Comparison of ENCODE assay signal across 12 cellular contexts in genomic region chr6:158770948-158771347, GRCh38. TPM values are rescaled to one million over a fixed set of nuclear protein-coding genes. Genes with fewer than 3 reads are reported as not detected.
DNase-seq lines count a peak whose midpoint lies in the region; ATAC-seq and TF ChIP-seq lines count a peak whose summit lies in the region.
"Had no signal": no experiment of that assay in that cellular context is flagged by ENCODE, and none has a peak within 500 bp of the region (broad histone marks: within the 10 kb centered on the region; RNA-seq: fewer than 3 reads in every experiment).

No MANE protein-coding gene starts in this region.

- H3K27me3 ChIP-seq in left ventricle myocardium inferior (ENCODE audit: low read depth) = no peaks in the 10 kb centered on the region

- peaks cover 82% of the 10 kb centered on the region for H3K36me3 Mint-ChIP-seq in activated CD4-positive, alpha-beta T cell treated with anti-CD3 and anti-CD28 coated beads, Interleukin-2, amount 10 ng/mL, durations not matched to agents 24 days and 14 days (ENCODE audit: low read depth)
- peaks cover 19 to 33% of the 10 kb centered on the region in 2 donors for H3K36me3 Mint-ChIP-seq in activated naive CD4-positive, alpha-beta T cell treated with anti-CD3 and anti-CD28 coated beads, Interleukin-2, amount 50 U/mL, for 72 hours
- peaks cover 100% of the 10 kb centered on the region for H3K36me3 Mint-ChIP-seq in stimulated activated effector memory CD8-positive, alpha-beta T cell treated with anti-CD3 and anti-CD28 coated beads, Interleukin-12 subunit alpha, Interleukin-12 subunit beta, amount 100 ng/mL, for 72 hours

- H3K4me3 ChIP-seq in left ventricle myocardium inferior = no peak overlapping the region
- H3K4me3 ChIP-seq: HAP-1 had no signal

- H3K27ac Mint-ChIP-seq in activated CD4-positive, alpha-beta T cell treated with anti-CD3 and anti-CD28 coated beads, Interleukin-2, amount 10 ng/mL, durations not matched to agents 24 days and 14 days = peak overlapping the region; percentile 78
- peak overlapping the region; percentile 68 to 97 for H3K27ac Mint-ChIP-seq in activated naive CD4-positive, alpha-beta T cell treated with anti-CD3 and anti-CD28 coated beads, Interleukin-2, amount 50 U/mL, for 72 hours
- peak overlapping the region; percentile 94 for H3K27ac Mint-ChIP-seq in stimulated activated effector memory CD8-positive, alpha-beta T cell treated with anti-CD3 and anti-CD28 coated beads, Interleukin-12 subunit alpha, Interleukin-12 subunit beta, amount 100 ng/mL, for 72 hours

- H3K27me3 Mint-ChIP-seq in activated CD4-positive, alpha-beta T cell treated with anti-CD3 and anti-CD28 coated beads, Interleukin-2, amount 10 ng/mL, durations not matched to agents 24 days and 14 days = no peaks in the 10 kb centered on the region

- H3K4me3 Mint-ChIP-seq in activated CD4-positive, alpha-beta T cell treated with anti-CD3 and anti-CD28 coated beads, Interleukin-2, amount 10 ng/mL, durations not matched to agents 24 days and 14 days = no peak overlapping the region
- H3K4me3 Mint-ChIP-seq in stimulated activated effector memory CD8-positive, alpha-beta T cell treated with anti-CD3 and anti-CD28 coated beads, Interleukin-12 subunit alpha, Interleukin-12 subunit beta, amount 100 ng/mL, for 72 hours = no peak overlapping the region

- peaks cover 68% of the 10 kb centered on the region for H3K4me1 ChIP-seq in left ventricle myocardium inferior
- H3K4me1 ChIP-seq: HAP-1 had no signal

- DNase-seq in activated CD4-positive, alpha-beta T cell treated with anti-CD3 and anti-CD28 coated beads, Interleukin-2, amount 10 ng/mL, durations not matched to agents 24 days and 14 days = no peak
- no peak for DNase-seq in activated CD4-positive, alpha-beta T cell treated with anti-CD3 and anti-CD28 coated beads for 4 hours
- no peak for DNase-seq in activated naive CD4-positive, alpha-beta T cell treated with anti-CD3 and anti-CD28 coated beads, Interleukin-2, amount 50 U/mL, for 72 hours (ENCODE audit: low spot score in 2 of 2)
- DNase-seq in left ventricle myocardium inferior (peak; percentile 58), NCI-H510A (lab: John Stamatoyannopoulos, UW) (no peak), SW 1271 (lab: John Stamatoyannopoulos, UW) (no peak)
- no peak for DNase-seq in stimulated activated effector memory CD8-positive, alpha-beta T cell treated with anti-CD3 and anti-CD28 coated beads, Interleukin-12 subunit alpha, Interleukin-12 subunit beta, amount 100 ng/mL, for 72 hours (ENCODE audit: low spot score in 2 of 2)
- DNase-seq: activated CD4-positive, alpha-beta T cell treated with anti-CD3 and anti-CD28 coated beads for 1 hour; GF-D8; IMR-90 had no signal

- H3K4me1 Mint-ChIP-seq in activated CD4-positive, alpha-beta T cell treated with anti-CD3 and anti-CD28 coated beads, Interleukin-2, amount 10 ng/mL, durations not matched to agents 24 days and 14 days = peaks cover 35% of the 10 kb centered on the region
- H3K4me1 Mint-ChIP-seq in stimulated activated effector memory CD8-positive, alpha-beta T cell treated with anti-CD3 and anti-CD28 coated beads, Interleukin-12 subunit alpha, Interleukin-12 subunit beta, amount 100 ng/mL, for 72 hours = peaks cover 56% of the 10 kb centered on the region

- H3K27ac ChIP-seq in left ventricle myocardium inferior (replicated peaks) = peak overlapping the region; percentile 85

- intact Hi-C loops in activated CD4-positive, alpha-beta T cell treated with anti-CD3 and anti-CD28 coated beads, Interleukin-2, amount 10 ng/mL, durations not matched to agents 24 days and 14 days (cut with micrococcal nuclease) = no loop called here
- intact Hi-C loops in left ventricle myocardium inferior (cut with micrococcal nuclease) = no loop called here

- H3K36me3 ChIP-seq in left ventricle myocardium inferior = peaks cover 95% of the 10 kb centered on the region

- H3K9me3 ChIP-seq in left ventricle myocardium inferior (replicated peaks) = no peaks in the 10 kb centered on the region
- H3K9me3 ChIP-seq: HAP-1 had no signal

- ATAC-seq in activated naive CD4-positive, alpha-beta T cell treated with anti-CD3 and anti-CD28 coated beads, Interleukin-2, amount 50 U/mL, for 72 hours = no peak
- ATAC-seq in stimulated activated effector memory CD8-positive, alpha-beta T cell treated with anti-CD3 and anti-CD28 coated beads, Interleukin-12 subunit alpha, Interleukin-12 subunit beta, amount 100 ng/mL, for 72 hours = no peak
- ATAC-seq in HG02870 (IDR thresholded peaks at IDR 0.05; ENCODE audit: unreplicated experiment) = no peak

- no peaks in the 10 kb centered on the region for H3K9me3 Mint-ChIP-seq in activated CD4-positive, alpha-beta T cell treated with anti-CD3 and anti-CD28 coated beads, Interleukin-2, amount 10 ng/mL, durations not matched to agents 24 days and 14 days
- no peaks in the 10 kb centered on the region for H3K9me3 Mint-ChIP-seq in activated naive CD4-positive, alpha-beta T cell treated with anti-CD3 and anti-CD28 coated beads, Interleukin-2, amount 50 U/mL, for 72 hours
- no peaks in the 10 kb centered on the region for H3K9me3 Mint-ChIP-seq in stimulated activated effector memory CD8-positive, alpha-beta T cell treated with anti-CD3 and anti-CD28 coated beads, Interleukin-12 subunit alpha, Interleukin-12 subunit beta, amount 100 ng/mL, for 72 hours

- no peak for TF ChIP-seq CTCF in left ventricle myocardium inferior (IDR thresholded peaks at IDR 0.05; ENCODE audit: borderline replicate concordance)

RNA-seq across cellular contexts. Expression of gene EZR, which starts 48.2 kb away (rescaled TPM):
- 204 and 215 TPM in 2 replicates for total RNA-seq in activated CD4-positive, alpha-beta T cell treated with anti-CD3 and anti-CD28 coated beads, Interleukin-2, amount 10 ng/mL, durations not matched to agents 24 days and 14 days
- 100 to 1,000 TPM; 187 to 207 TPM for total RNA-seq in activated naive CD4-positive, alpha-beta T cell treated with anti-CD3 and anti-CD28 coated beads, Interleukin-2, amount 50 U/mL, for 72 hours
- 242 TPM for total RNA-seq in left ventricle myocardium inferior
